9 cellular contexts compared by ENCODE assay signal in genomic region chr12:102862486-102862885, GRCh38. TPM values are rescaled to one million over a fixed set of nuclear protein-coding genes. Genes with fewer than 3 reads are reported as not detected.
"Had no signal": no experiment of that assay in that cellular context is flagged by ENCODE, and none has a peak within 500 bp of the region (broad histone marks: within the 10 kb centered on the region; RNA-seq: fewer than 3 reads in every experiment).

No MANE protein-coding gene starts in this region.

- FAIRE-seq: G401.6, GM12878, GM12891, GM12892, GM18507, GM19239 had no signal

- DNase-seq: GDM1, GF-D8 had no signal

- ATAC-seq: GM12878 had no signal

- H3K4me3 ChIP-seq: GM12878 had no signal

RNA-seq across cellular contexts. Expression of gene PAH, which starts 54.6 kb away (rescaled TPM):
- total RNA-seq: G401 had no signal
